Comparison of ENCODE assay signal across 8 cellular contexts in the genomic region with DNA sequence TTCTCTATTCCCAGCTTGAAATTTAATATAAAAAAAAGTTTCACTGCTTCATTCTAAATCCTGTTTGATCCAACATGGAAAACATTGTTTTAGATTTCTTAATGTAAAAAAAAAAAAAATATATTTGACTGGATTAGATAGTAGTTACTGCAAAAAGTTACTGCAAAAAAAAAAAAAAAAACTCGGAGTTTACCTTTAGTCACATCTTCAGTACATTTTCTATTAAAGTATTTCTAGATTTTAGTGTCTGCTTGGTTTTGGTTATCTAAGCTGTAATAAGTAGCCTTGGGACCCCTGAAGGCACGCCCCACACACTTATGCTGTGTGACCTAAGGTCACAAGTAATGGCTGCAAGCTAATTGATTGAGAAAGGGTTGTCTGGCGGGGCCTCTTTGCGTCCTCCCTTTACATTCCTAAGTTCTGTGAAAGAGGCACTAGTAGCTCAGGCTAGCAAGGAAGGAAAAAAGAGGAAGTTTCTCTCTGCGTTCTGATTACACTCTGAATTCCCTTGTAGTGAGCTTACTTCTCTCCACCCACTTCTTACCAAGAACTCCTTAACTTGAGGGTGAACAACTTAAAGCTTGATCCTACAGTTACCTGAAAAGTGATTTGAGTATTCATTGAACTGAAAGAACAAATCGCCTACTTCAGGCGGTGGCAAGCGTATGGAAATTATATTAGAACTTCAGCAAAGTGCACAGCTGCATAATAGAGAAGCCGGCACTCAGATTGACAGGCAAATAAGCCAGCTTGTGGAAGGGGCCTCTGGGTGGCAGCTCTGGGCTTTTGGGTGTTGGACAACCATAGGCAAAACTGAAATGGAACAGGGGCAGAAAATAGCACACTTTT.
A peak's percentile ranks its signal among the peaks of the same experiment; 100 is the strongest.
DNase-seq lines count a peak whose midpoint lies in the region; ATAC-seq and TF ChIP-seq lines count a peak whose summit lies in the region.

No MANE protein-coding gene starts in this region.

- H3K27me3 Mint-ChIP-seq in chondrocyte (ENCODE audit: low read depth), result no peaks in the 10 kb centered on the region
- peaks cover 9% of the 10 kb centered on the region for H3K27me3 Mint-ChIP-seq in stimulated activated naive CD8-positive, alpha-beta T cell treated with anti-CD3 and anti-CD28 coated beads, Interleukin-15, Interleukin-2, amounts not matched to agents 100 ng/mL and 50 ng/mL, for 24 hours

- ATAC-seq in GM21576 (IDR thresholded peaks at IDR 0.05; ENCODE audit: unreplicated experiment) (peak; percentile 63), HG03571 (IDR thresholded peaks at IDR 0.05; ENCODE audit: unreplicated experiment) (no peak)

- peak; percentile 22 for DNase-seq in COLO829 (ENCODE audit: low spot score)
- DNase-seq in NCI-H460 (ENCODE audit: extremely low read depth, low read depth), result peak; percentile 76
- no peak for DNase-seq in chondrocyte (ENCODE audit: low spot score)
- peak; percentile 69 for DNase-seq in kidney glomerular epithelial cell (lab: John Stamatoyannopoulos, UW)
- DNase-seq in 8988T, result no peak

- peak; percentile 76 for TF ChIP-seq CTCF in chondrocyte (IDR thresholded peaks at IDR 0.05)

- peak overlapping the region; percentile 92 for H3K27ac Mint-ChIP-seq in chondrocyte (ENCODE audit: unreplicated experiment)
- no peak overlapping the region for H3K27ac Mint-ChIP-seq in stimulated activated naive CD8-positive, alpha-beta T cell treated with anti-CD3 and anti-CD28 coated beads, Interleukin-15, Interleukin-2, amounts not matched to agents 100 ng/mL and 50 ng/mL, for 24 hours

- peak overlapping the region; percentile 77 for H3K4me3 Mint-ChIP-seq in chondrocyte (ENCODE audit: unreplicated experiment)
- peak overlapping the region; percentile 10 for H3K4me3 Mint-ChIP-seq in stimulated activated naive CD8-positive, alpha-beta T cell treated with anti-CD3 and anti-CD28 coated beads, Interleukin-15, Interleukin-2, amounts not matched to agents 100 ng/mL and 50 ng/mL, for 24 hours

- H3K4me1 Mint-ChIP-seq in chondrocyte (ENCODE audit: low read depth), result peaks cover 37% of the 10 kb centered on the region
- peaks cover 13% of the 10 kb centered on the region for H3K4me1 Mint-ChIP-seq in stimulated activated naive CD8-positive, alpha-beta T cell treated with anti-CD3 and anti-CD28 coated beads, Interleukin-15, Interleukin-2, amounts not matched to agents 100 ng/mL and 50 ng/mL, for 24 hours (ENCODE audit: low read depth)

- peaks cover 15% of the 10 kb centered on the region for H3K9me3 Mint-ChIP-seq in chondrocyte (ENCODE audit: low read depth)
- no peaks in the 10 kb centered on the region for H3K9me3 Mint-ChIP-seq in stimulated activated naive CD8-positive, alpha-beta T cell treated with anti-CD3 and anti-CD28 coated beads, Interleukin-15, Interleukin-2, amounts not matched to agents 100 ng/mL and 50 ng/mL, for 24 hours

- H3K36me3 Mint-ChIP-seq in chondrocyte (ENCODE audit: low read depth), result peaks cover 2% of the 10 kb centered on the region
- no peaks in the 10 kb centered on the region for H3K36me3 Mint-ChIP-seq in stimulated activated naive CD8-positive, alpha-beta T cell treated with anti-CD3 and anti-CD28 coated beads, Interleukin-15, Interleukin-2, amounts not matched to agents 100 ng/mL and 50 ng/mL, for 24 hours (ENCODE audit: low read depth)

Comparison
In these comparisons a context has a peak if more than half of its experiments do, and no peak if none do; other contexts are left out.
1. DNase-seq: peak in COLO829 (single experiment), NCI-H460 (single experiment) and kidney glomerular epithelial cell (single experiment); none in chondrocyte (single experiment) and 8988T (single experiment).